In the genomic region with DNA sequence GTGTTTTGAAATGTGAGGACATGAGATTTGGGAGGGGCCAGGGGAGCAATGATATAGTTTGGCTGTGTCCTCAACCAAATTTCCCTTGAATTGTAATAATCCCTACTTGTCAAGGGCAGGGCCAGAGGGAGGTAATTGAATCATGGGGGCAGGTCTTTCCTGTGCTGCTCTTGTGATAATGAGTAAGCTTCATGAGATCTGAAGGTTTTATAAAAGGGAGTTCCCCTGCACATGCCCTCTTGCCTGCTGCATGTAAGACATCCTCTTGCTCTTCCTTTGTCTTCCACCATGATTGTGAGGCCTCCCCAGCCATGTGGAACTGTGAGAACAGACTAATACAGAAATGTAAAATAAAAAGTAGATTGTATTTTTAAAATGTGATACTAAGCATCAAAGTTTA, we compare ENCODE assay signal across 1 cellular context.
A peak's percentile ranks its signal among the peaks of the same experiment; 100 is the strongest.
TF ChIP-seq lines count a peak whose summit lies in the region.

No MANE protein-coding gene starts in this region.

TF ChIP-seq in GM12878, 131 proteins besides CTCF, POLR2A, EP300 and RAD21:
- TF ChIP-seq BHLHE40 (IDR thresholded peaks at IDR 0.05; ENCODE audit: borderline replicate concordance in 1 of 2, low read depth in 2 of 2, low read length in 1 of 2) (peak; percentile 31 to 82; a peak in 2 of 4 replicates), MTA3 (IDR thresholded peaks at IDR 0.05; ENCODE audit: borderline replicate concordance, low read length) (no peak)
